Comparison of ENCODE assay signal across 7 cellular contexts in genomic region chr6:36123270-36124139, GRCh38. TPM values are rescaled to one million over a fixed set of nuclear protein-coding genes. Genes with fewer than 3 reads are reported as not detected.
DNase-seq lines count a peak whose midpoint lies in the region; ATAC-seq and TF ChIP-seq lines count a peak whose summit lies in the region.

No MANE protein-coding gene starts in this region.

- WGBS in liver: 39% methylated on average over 10 of the region's 10 CpGs

- no peak overlapping the region for H3K9ac ChIP-seq in liver (ENCODE audit: low read depth in 1 of 2, low read length in 2 of 2)

- H3K4me1 ChIP-seq in liver (ENCODE audit: control insufficient read depth in 4 of 4, insufficient read depth in 4 of 4, low read length in 3 of 4): peaks cover 5 to 32% (median 23%) of the 10 kb centered on the region in 4 donors

- peak; percentile 71 to 80 for TF ChIP-seq RAD21 in liver (IDR thresholded peaks at IDR 0.05)

- H3K9me3 ChIP-seq in liver (ENCODE audit: control insufficient read depth in 4 of 4, low read length in 3 of 4): no peaks in the 10 kb centered on the region

- no peak overlapping the region for H3K27ac ChIP-seq in liver (ENCODE audit: low read depth in 1 of 2, low read length in 2 of 2)

- H3K36me3 ChIP-seq in liver (ENCODE audit: control insufficient read depth in 4 of 4, insufficient read depth in 3 of 4, low read depth in 1 of 4, low read length in 3 of 4): no peaks in the 10 kb centered on the region

- peak; percentile 84 for TF ChIP-seq CTCF in GM12875 (IDR thresholded peaks at IDR 0.05; ENCODE audit: borderline replicate concordance, insufficient read depth, low read depth, low read length)
- TF ChIP-seq CTCF in liver (IDR thresholded peaks at IDR 0.05; ENCODE audit: low read depth, low read length, missing input control): peak; percentile 79

- no peaks in the 10 kb centered on the region for H3K27me3 ChIP-seq in liver (ENCODE audit: control insufficient read depth in 4 of 4, insufficient read depth in 4 of 4, low read length in 3 of 4)

- peak; percentile 72 for ATAC-seq in HG03045 (IDR thresholded peaks at IDR 0.05; ENCODE audit: unreplicated experiment)

- H3K4me3 ChIP-seq in GM12875 (ENCODE audit: low read depth, low read length) (no peak overlapping the region), liver (ENCODE audit: low read depth in 1 of 3, low read length in 3 of 3) (no peak overlapping the region)

- peak; percentile 61 for DNase-seq in NCI-H345 (lab: John Stamatoyannopoulos, UW)
- DNase-seq in activated CD4-positive, alpha-beta T cell treated with anti-CD3 and anti-CD28 coated beads for 24 hours (ENCODE audit: low read depth in 2 of 2): peak; percentile 69 to 87
- DNase-seq in cerebellar cortex (ENCODE audit: low spot score): peak; percentile 73
- peak; percentile 73 to 77 (median 75) for DNase-seq in stimulated activated CD4-positive, alpha-beta T cell treated with anti-CD3 and anti-CD28 coated beads, TNF-alpha, amount 100 ng/mL, for 1 hour (ENCODE audit: low read depth in 3 of 3, low spot score in 1 of 3)

TF ChIP-seq in liver, 16 proteins besides CTCF, POLR2A, EP300 and RAD21:
- TF ChIP-seq REST (IDR thresholded peaks at IDR 0.05): no peak
- TF ChIP-seq YY1 (IDR thresholded peaks at IDR 0.05): no peak
- TF ChIP-seq RXRA (IDR thresholded peaks at IDR 0.05): no peak
- TF ChIP-seq HNF4G (IDR thresholded peaks at IDR 0.05): no peak
- no peak for TF ChIP-seq GABPA (IDR thresholded peaks at IDR 0.05 in 1 of 2, conservative IDR thresholded peaks at IDR 0.05 in 1 of 2)
- TF ChIP-seq FOXA1 (IDR thresholded peaks at IDR 0.05): no peak
- TF ChIP-seq MAX (IDR thresholded peaks at IDR 0.05): no peak
- no peak for TF ChIP-seq HNF4A (conservative IDR thresholded peaks at IDR 0.05)
- TF ChIP-seq EGR1 (IDR thresholded peaks at IDR 0.05; ENCODE audit: low read depth in 2 of 2): no peak
- no peak for TF ChIP-seq JUND (IDR thresholded peaks at IDR 0.05)
- TF ChIP-seq ATF3 (IDR thresholded peaks at IDR 0.05): no peak
- TF ChIP-seq SP1 (IDR thresholded peaks at IDR 0.05): no peak
- TF ChIP-seq FOXA2 (IDR thresholded peaks at IDR 0.05): no peak
- no peak for TF ChIP-seq ZBTB33 (IDR thresholded peaks at IDR 0.05)
- no peak for TF ChIP-seq TAF1 (conservative IDR thresholded peaks at IDR 0.05)
- no peak for TF ChIP-seq NR2F2 (IDR thresholded peaks at IDR 0.05)
TF ChIP-seq in liver: peak in this region for 0.

RNA-seq across cellular contexts. Expression of gene MAPK13, which starts 6.8 kb away (rescaled TPM):
- total RNA-seq in liver: 10 to 100 TPM in 1 of 2 donors, 1 to 10 TPM in 1; 2.7 to 17.2 TPM
- polyA plus RNA-seq in liver: 1 to 10 TPM; 1.9 to 3.2 TPM
